ENCODE assay signal across 10 cellular contexts in genomic region chr19:19595171-19595701, GRCh38. TPM values are rescaled to one million over a fixed set of nuclear protein-coding genes. Genes with fewer than 3 reads are reported as not detected.
DNase-seq lines count a peak whose midpoint lies in the region; ATAC-seq, FAIRE-seq and TF ChIP-seq lines count a peak whose summit lies in the region.
"Had no signal": no experiment of that assay in that cellular context is flagged by ENCODE, and none has a peak within 500 bp of the region (broad histone marks: within the 10 kb centered on the region; RNA-seq: fewer than 3 reads in every experiment).

No MANE protein-coding gene starts in this region.

- H3K27me3 Mint-ChIP-seq in T-helper 17 cell: no peaks in the 10 kb centered on the region

- intact Hi-C loops in body of pancreas (cut with DNase I): no loop called here

- DNase-seq in A172 (ENCODE audit: low spot score): peak; percentile 47
- peak; percentile 21 for DNase-seq in ELR (ENCODE audit: low read depth)
- DNase-seq in T-helper 17 cell: no peak
- peak; percentile 78 for DNase-seq in iris pigment epithelial cell (ENCODE audit: low read depth)
- no peak for DNase-seq in body of pancreas
- DNase-seq in D721Med (ENCODE audit: insufficient read length, low spot score): no peak
- DNase-seq in frontal cortex (ENCODE audit: low spot score in 2 of 2): no peak
- no peak for DNase-seq in NCI-H226
- DNase-seq: cerebellar nuclear complex, DMS153 had no signal

- H3K9me3 ChIP-seq in T-helper 17 cell (ENCODE audit: control insufficient read depth, low read length, poor library complexity, severe bottlenecking) (no peaks in the 10 kb centered on the region), body of pancreas (no peaks in the 10 kb centered on the region)

- H3K36me3 ChIP-seq in body of pancreas (replicated peaks in 1 of 2; ENCODE audit: insufficient read depth in 1 of 2, low read depth in 2 of 2): no peaks in the 10 kb centered on the region

- ATAC-seq in T-helper 17 cell: no peak
- no peak for ATAC-seq in body of pancreas

- no peak for TF ChIP-seq POLR2A in body of pancreas (IDR thresholded peaks at IDR 0.05)

- peak overlapping the region; percentile 19 for H3K4me3 Mint-ChIP-seq in T-helper 17 cell

- WGBS in body of pancreas, 2 donors: 32% methylated on average over 8 of the region's 8 CpGs

- peaks cover 4% of the 10 kb centered on the region for H3K36me3 Mint-ChIP-seq in T-helper 17 cell (ENCODE audit: low read depth)

- no peaks in the 10 kb centered on the region for H3K27me3 ChIP-seq in body of pancreas

- peaks cover 16% of the 10 kb centered on the region for H3K4me1 ChIP-seq in body of pancreas

- H3K4me1 Mint-ChIP-seq in T-helper 17 cell: peaks cover 43% of the 10 kb centered on the region

- no peak for FAIRE-seq in D721Med (lab: Jason Lieb, UNC)
- no peak for FAIRE-seq in frontal cortex (lab: Jason Lieb, UNC)

- TF ChIP-seq CTCF in body of pancreas (IDR thresholded peaks at IDR 0.05): no peak
- TF ChIP-seq CTCF in D721Med (IDR thresholded peaks at IDR 0.05; ENCODE audit: insufficient read depth, missing control alignments): no peak

- H3K27ac Mint-ChIP-seq in T-helper 17 cell: peak overlapping the region; percentile 100

- no peak overlapping the region for H3K27ac ChIP-seq in body of pancreas

- no peak overlapping the region for H3K4me3 ChIP-seq in body of pancreas

RNA-seq across cellular contexts. Expression of gene PBX4, which starts 23.3 kb away (rescaled TPM):
- total RNA-seq in A172 (2014; rRNA removed; shearing (Covaris generic)): 3.6 and 3.9 TPM in 2 replicates
- total RNA-seq in T-helper 17 cell (10 to 100 TPM; 49.7 to 58.4 TPM), body of pancreas (1 to 10 TPM; 1.6 to 8.2 TPM), frontal cortex (11.4 TPM)

RNA-seq across cellular contexts. Expression of gene LPAR2, which starts 32.8 kb away (rescaled TPM):
- 2.1 and 3.0 TPM in 2 replicates for total RNA-seq in A172 (2014; rRNA removed; shearing (Covaris generic))
- 10 to 100 TPM; 66.5 to 67.2 TPM for total RNA-seq in T-helper 17 cell
- total RNA-seq in body of pancreas: 10 to 100 TPM; 14.3 to 20.8 TPM
- 14.7 TPM for total RNA-seq in frontal cortex

RNA-seq across cellular contexts. Expression of gene GMIP, which starts 48.2 kb away (rescaled TPM):
- total RNA-seq in A172 (2014; rRNA removed; shearing (Covaris generic)): 8.7 and 12.0 TPM in 2 replicates
- total RNA-seq in T-helper 17 cell (10 to 100 TPM; 85.0 to 91.7 TPM), body of pancreas (10 to 100 TPM in 1 of 2 donors, 1 to 10 TPM in 1; 3.6 to 20.1 TPM), frontal cortex (15.1 TPM)

RNA-seq across cellular contexts. Expression of gene CILP2, which starts 57.2 kb away (rescaled TPM):
- 0.02 and 0.05 TPM in 2 replicates for total RNA-seq in A172 (2014; rRNA removed; shearing (Covaris generic))
- total RNA-seq in T-helper 17 cell (under 1 TPM; 0.73 to 0.99 TPM), body of pancreas (under 1 TPM in 1 of 2 donors, not detected in 1; 0.66 TPM), frontal cortex (0.82 TPM)

Comparison
In these comparisons a context has a peak if more than half of its experiments do, and no peak if none do; other contexts are left out.
1. DNase-seq: peak in A172 (single experiment), ELR (single experiment) and iris pigment epithelial cell (single experiment); none in T-helper 17 cell (0 of 3), body of pancreas (0 of 4), D721Med (single experiment), frontal cortex (0 of 2) and NCI-H226 (single experiment).